17 cellular contexts compared by ENCODE assay signal in genomic region chr17:79439493-79439892, GRCh38.
A peak's percentile ranks its signal among the peaks of the same experiment; 100 is the strongest.
DNase-seq lines count a peak whose midpoint lies in the region; ATAC-seq and TF ChIP-seq lines count a peak whose summit lies in the region.
"Had no signal": no experiment of that assay in that cellular context is flagged by ENCODE, and none has a peak within 500 bp of the region (broad histone marks: within the 10 kb centered on the region; RNA-seq: fewer than 3 reads in every experiment).

No MANE protein-coding gene starts in this region.

- H3K4me3 Mint-ChIP-seq in nephron progenitor cell: peak overlapping the region; percentile 38
- H3K4me3 Mint-ChIP-seq: CD14-positive monocyte; CD4-positive, alpha-beta memory T cell had no signal

- H3K27ac ChIP-seq in right atrium auricular region (no peak overlapping the region), WERI-Rb-1 (peak overlapping the region; percentile 60; the same call in 1 of the 2 replicates)
- H3K27ac ChIP-seq: 22Rv1, A549, BLaER1 had no signal

- H3K9me3 Mint-ChIP-seq in nephron progenitor cell: no peaks in the 10 kb centered on the region
- H3K9me3 Mint-ChIP-seq: CD14-positive monocyte; CD4-positive, alpha-beta memory T cell had no signal

- ATAC-seq in Right ventricle myocardium inferior: no peak
- no peak for ATAC-seq in GM21619 (IDR thresholded peaks at IDR 0.05; ENCODE audit: unreplicated experiment)
- ATAC-seq: A549, K562 had no signal

- peaks cover 28% of the 10 kb centered on the region for H3K27me3 Mint-ChIP-seq in nephron progenitor cell (ENCODE audit: low read depth, poor library complexity)

- H3K4me3 ChIP-seq in right atrium auricular region (no peak overlapping the region), WERI-Rb-1 (ENCODE audit: low read depth, low read length) (no peak overlapping the region)
- H3K4me3 ChIP-seq: A549, BLaER1, K562 had no signal

- no peaks in the 10 kb centered on the region for H3K36me3 Mint-ChIP-seq in nephron progenitor cell (ENCODE audit: low read depth)
- H3K36me3 Mint-ChIP-seq: CD14-positive monocyte; CD4-positive, alpha-beta memory T cell had no signal

- H3K36me3 ChIP-seq in right atrium auricular region (no peaks in the 10 kb centered on the region), WERI-Rb-1 (peaks cover 7% of the 10 kb centered on the region; the same call in 1 of the 2 replicates)
- H3K36me3 ChIP-seq: BLaER1 had no signal

- TF ChIP-seq CTCF in right atrium auricular region (IDR thresholded peaks at IDR 0.05) (no peak), WERI-Rb-1 (IDR thresholded peaks at IDR 0.05; ENCODE audit: low read depth, low read length) (no peak), nephron progenitor cell (IDR thresholded peaks at IDR 0.05) (no peak)

- H3K27me3 ChIP-seq in right atrium auricular region (no peaks in the 10 kb centered on the region), WERI-Rb-1 (ENCODE audit: insufficient read depth, low read depth, severe bottlenecking) (no peaks in the 10 kb centered on the region)
- H3K27me3 ChIP-seq: BLaER1 had no signal

- H3K4me1 Mint-ChIP-seq in nephron progenitor cell: peaks cover 70% of the 10 kb centered on the region
- H3K4me1 Mint-ChIP-seq: CD14-positive monocyte; CD4-positive, alpha-beta memory T cell had no signal

- intact Hi-C loops in Right ventricle myocardium inferior (cut with DNase I): no loop called here

- no peaks in the 10 kb centered on the region for H3K4me1 ChIP-seq in right atrium auricular region

- H3K27ac Mint-ChIP-seq in nephron progenitor cell: peak overlapping the region; percentile 80
- H3K27ac Mint-ChIP-seq: CD4-positive, alpha-beta memory T cell had no signal

- DNase-seq in Right ventricle myocardium inferior (ENCODE audit: missing footprints) (peak; percentile 49), right atrium auricular region (ENCODE audit: low spot score) (no peak), WERI-Rb-1 (no peak), nephron progenitor cell (no peak), kidney glomerular epithelial cell (lab: John Stamatoyannopoulos, UW) (no peak), DMS79 (lab: John Stamatoyannopoulos, UW) (no peak)
- DNase-seq: CD4-positive, alpha-beta memory T cell; COR-L47; GF-D8; GOT3; H7 had no signal

- H3K9me3 ChIP-seq in right atrium auricular region (no peaks in the 10 kb centered on the region), WERI-Rb-1 (ENCODE audit: severe bottlenecking) (peaks cover under 1% of the 10 kb centered on the region)
- H3K9me3 ChIP-seq: BLaER1 had no signal
